ENCODE assay signal across 14 cellular contexts in genomic region chr12:124576061-124576650, GRCh38. TPM values are rescaled to one million over a fixed set of nuclear protein-coding genes. Genes with fewer than 3 reads are reported as not detected.
DNase-seq lines count a peak whose midpoint lies in the region; TF ChIP-seq lines count a peak whose summit lies in the region.
"Had no signal": no experiment of that assay in that cellular context is flagged by ENCODE, and none has a peak within 500 bp of the region (broad histone marks: within the 10 kb centered on the region; RNA-seq: fewer than 3 reads in every experiment).

No MANE protein-coding gene starts in this region.

- H3K9me3 Mint-ChIP-seq in brain (peaks cover 0 to 33% (median 23%) of the 10 kb centered on the region in 5 experiments), glutamatergic neuron (ENCODE audit: unreplicated experiment) (peaks cover 9% of the 10 kb centered on the region)
- H3K9me3 Mint-ChIP-seq: CD4-positive, alpha-beta T cell had no signal

- H3K4ac ChIP-seq in neuronal stem cell (ENCODE audit: low read length): no peak overlapping the region

- H2AK5ac ChIP-seq in neuronal stem cell (ENCODE audit: low read depth, low read length): no peak overlapping the region

- H3K9me3 ChIP-seq in neuronal stem cell (replicated peaks in 1 of 2; ENCODE audit: control insufficient read depth in 2 of 2, insufficient read depth in 1 of 2, low read depth in 1 of 2, low read length in 2 of 2): peaks cover 7 to 12% of the 10 kb centered on the region in 2 donors

- H2BK5ac ChIP-seq in neuronal stem cell (ENCODE audit: low read length): no peak overlapping the region

- CTCF ChIA-PET in RWPE1 (lab: Yijun Ruan, JAX): no interaction called here

- DNase-seq in RWPE1 (ENCODE audit: low spot score) (no peak), glutamatergic neuron (no peak), neuronal stem cell (ENCODE audit: low spot score) (no peak), islet precursor cell (no peak), 8988T (no peak)
- DNase-seq in stimulated activated naive CD4-positive, alpha-beta T cell (lab: John Stamatoyannopoulos, UW): no peak
- DNase-seq: C1 segment of cervical spinal cord; Calu3; CD4-positive, alpha-beta T cell; DMS 273 treated with DMSO at 0.1 percent for 48 hours; HCEC 1CT; HFFc6 had no signal

- H3K4me3 Mint-ChIP-seq in brain (peak overlapping the region in 1 of 5 experiments; percentile 65), glutamatergic neuron (ENCODE audit: unreplicated experiment) (no peak overlapping the region)
- H3K4me3 Mint-ChIP-seq: B cell; CD4-positive, alpha-beta T cell; HFFc6 had no signal

- TF ChIP-seq CTCF in RWPE1 (conservative IDR thresholded peaks at IDR 0.05; ENCODE audit: low read depth): no peak
- no peak for TF ChIP-seq CTCF in brain (conservative IDR thresholded peaks at IDR 0.05)
- TF ChIP-seq CTCF in glutamatergic neuron (IDR thresholded peaks at IDR 0.05; ENCODE audit: partially characterized antibody, unreplicated experiment): no peak

- no peak overlapping the region for H2AFZ ChIP-seq in neuronal stem cell (ENCODE audit: low read length)

- no peaks in the 10 kb centered on the region for H3K79me1 ChIP-seq in neuronal stem cell (ENCODE audit: low read depth, low read length)

- H3K18ac ChIP-seq in neuronal stem cell (ENCODE audit: low read length): peak overlapping the region; percentile 21

- H3K36me3 Mint-ChIP-seq in brain (no peaks in the 10 kb centered on the region), glutamatergic neuron (ENCODE audit: unreplicated experiment) (peaks cover 15% of the 10 kb centered on the region)

- H3K4me1 Mint-ChIP-seq in brain: peaks cover 23% of the 10 kb centered on the region
- H3K4me1 Mint-ChIP-seq in glutamatergic neuron (ENCODE audit: low read depth, unreplicated experiment): peaks cover 8% of the 10 kb centered on the region
- H3K4me1 Mint-ChIP-seq: B cell had no signal

- peaks cover 8 to 10% of the 10 kb centered on the region in 2 donors for H3K4me1 ChIP-seq in neuronal stem cell (ENCODE audit: control insufficient read depth in 2 of 2, insufficient read depth in 1 of 2, low read depth in 1 of 2, low read length in 2 of 2)

- H3K14ac ChIP-seq in neuronal stem cell (ENCODE audit: low read length): no peak overlapping the region

- no peak overlapping the region for H2BK12ac ChIP-seq in neuronal stem cell (ENCODE audit: low read length)

- no peak overlapping the region for H3K9ac ChIP-seq in neuronal stem cell (ENCODE audit: low read depth, low read length, poor library complexity)

- no peak overlapping the region for H2BK15ac ChIP-seq in neuronal stem cell (ENCODE audit: low read length)

- POLR2A ChIA-PET in RWPE1 (lab: Yijun Ruan, JAX; ENCODE audit: low non-redundant PET): no interaction called here

- H3K4me2 ChIP-seq in neuronal stem cell (ENCODE audit: insufficient read depth, low read length, poor library complexity, severe bottlenecking): no peak overlapping the region

- H3K27ac Mint-ChIP-seq in brain (peak overlapping the region in 3 of 5 experiments; percentile 9 to 87 (median 35)), glutamatergic neuron (ENCODE audit: unreplicated experiment) (peak overlapping the region; percentile 52)
- H3K27ac Mint-ChIP-seq: B cell; CD4-positive, alpha-beta T cell; HFFc6 had no signal

- peaks cover 10% of the 10 kb centered on the region for H3K27me3 Mint-ChIP-seq in brain
- H3K27me3 Mint-ChIP-seq in glutamatergic neuron (ENCODE audit: unreplicated experiment): peaks cover 10% of the 10 kb centered on the region
- H3K27me3 Mint-ChIP-seq: CD4-positive, alpha-beta T cell had no signal

- no peak overlapping the region for H3K4me3 ChIP-seq in neuronal stem cell (ENCODE audit: low read length in 2 of 2)

- no peak overlapping the region for H3K23ac ChIP-seq in neuronal stem cell (ENCODE audit: low read depth, low read length, poor library complexity)

- no peaks in the 10 kb centered on the region for H3K27me3 ChIP-seq in neuronal stem cell (ENCODE audit: control insufficient read depth in 3 of 3, insufficient read depth in 3 of 3, low read depth in 1 of 3, low read length in 3 of 3)

- H4K8ac ChIP-seq in neuronal stem cell (ENCODE audit: low read depth, low read length): no peak overlapping the region

- H3K27ac ChIP-seq in RWPE1 (peak overlapping the region; percentile 79), neuronal stem cell (replicated peaks; ENCODE audit: low read length) (no peak overlapping the region)

- WGBS in neuronal stem cell (ENCODE audit: extremely low coverage in 2 of 2, insufficient read length in 2 of 2, insufficient replicate concordance in 1 of 2), 2 donors: no CpG with 5 or more reads among the region's 8 CpGs

- H2BK120ac ChIP-seq in neuronal stem cell (ENCODE audit: low read depth, low read length): no peak overlapping the region

- H4K91ac ChIP-seq in neuronal stem cell (ENCODE audit: low read depth, low read length, poor library complexity): no peak overlapping the region

- no peaks in the 10 kb centered on the region for H3K36me3 ChIP-seq in neuronal stem cell (replicated peaks in 1 of 2; ENCODE audit: control insufficient read depth in 2 of 2, insufficient read depth in 2 of 2, low read length in 2 of 2)

RNA-seq across cellular contexts. Expression of gene NCOR2, which starts 8.7 kb away (rescaled TPM):
- polyA plus RNA-seq in brain (ENCODE audit: insufficient read depth, low read depth, low replicate concordance): 78.6 TPM
- 360 TPM for total RNA-seq in glutamatergic neuron (ENCODE audit: unreplicated experiment)
- polyA plus RNA-seq in neuronal stem cell (2013, experiment 1 of 2): 80.7 TPM
- polyA plus RNA-seq in neuronal stem cell (2013, experiment 2 of 2): 80.2 TPM
